In the genomic region with DNA sequence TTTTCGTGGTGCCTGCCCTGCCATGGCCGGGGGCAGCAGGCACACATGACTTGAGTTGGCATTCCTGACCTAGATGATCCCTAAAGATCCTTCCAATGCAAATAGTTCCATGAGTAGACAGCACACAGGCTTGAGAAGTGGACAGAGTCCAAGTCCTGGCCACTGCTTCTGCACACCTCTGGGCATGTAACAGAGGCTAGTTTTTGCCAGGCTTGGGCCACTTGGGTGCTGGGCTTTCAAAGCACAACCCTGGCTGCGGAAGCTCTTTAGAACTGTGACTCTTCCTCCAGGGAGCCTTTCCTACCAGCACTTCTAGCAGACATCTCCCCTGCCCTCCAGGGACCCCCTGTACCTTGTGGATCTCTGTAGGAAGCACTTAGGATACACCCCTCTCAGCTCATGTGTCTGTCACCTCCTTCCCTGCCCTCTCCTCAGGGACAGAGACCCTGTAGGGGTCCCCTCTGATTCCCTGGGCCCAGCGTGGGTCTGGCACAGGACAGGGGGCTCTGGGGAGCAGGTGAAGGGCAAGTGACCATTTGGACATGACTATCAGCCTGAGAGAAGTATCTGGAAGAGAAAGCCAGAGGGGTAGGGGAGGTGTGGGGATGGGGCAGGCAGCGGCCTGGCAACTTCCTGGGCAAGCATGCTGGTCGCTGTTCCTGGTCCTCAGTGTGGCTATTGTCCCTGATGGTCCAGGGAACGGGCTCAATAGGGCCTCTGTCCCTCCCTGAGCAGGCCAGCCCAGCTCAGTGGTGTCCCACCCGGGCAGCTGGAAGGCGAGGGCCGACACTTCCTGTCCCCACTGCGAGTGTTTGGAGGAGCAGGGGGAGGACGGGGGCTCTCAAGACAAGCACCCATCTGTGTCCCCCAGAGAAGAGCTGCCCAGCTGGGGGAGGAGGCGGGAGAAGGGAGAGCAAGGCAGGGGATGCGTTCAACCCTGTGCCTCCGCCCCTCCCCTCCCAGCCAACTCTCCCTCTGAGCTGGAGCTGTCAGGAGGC, we compare ENCODE assay signal across 1 cellular context.
TF ChIP-seq lines count a peak whose summit lies in the region.

No MANE protein-coding gene starts in this region.

TF ChIP-seq in IMR-90, 13 proteins besides CTCF, POLR2A, EP300 and RAD21:
- TF ChIP-seq MXI1 (IDR thresholded peaks at IDR 0.05; ENCODE audit: borderline replicate concordance, low read depth, low read length) = no peak
- TF ChIP-seq SMC3 (IDR thresholded peaks at IDR 0.05; ENCODE audit: low read depth, low read length) = no peak
- TF ChIP-seq MAFK (IDR thresholded peaks at IDR 0.05; ENCODE audit: low read depth, low read length) = no peak
- no peak for TF ChIP-seq RCOR1 (IDR thresholded peaks at IDR 0.05; ENCODE audit: insufficient replicate concordance, low read length)
- TF ChIP-seq FOS (IDR thresholded peaks at IDR 0.05; ENCODE audit: low read depth, low read length) = no peak
- TF ChIP-seq USF2 (IDR thresholded peaks at IDR 0.05; ENCODE audit: low read depth, low read length) = no peak
- TF ChIP-seq BHLHE40 (IDR thresholded peaks at IDR 0.05; ENCODE audit: low read depth, low read length) = no peak
- TF ChIP-seq CEBPB (IDR thresholded peaks at IDR 0.05; ENCODE audit: low read depth, low read length) = no peak
- no peak for TF ChIP-seq MAZ (IDR thresholded peaks at IDR 0.05; ENCODE audit: borderline replicate concordance, low read depth, low read length)
- TF ChIP-seq ELK1 (IDR thresholded peaks at IDR 0.05; ENCODE audit: borderline replicate concordance, low read depth, low read length) = no peak
- TF ChIP-seq NFE2L2 (IDR thresholded peaks at IDR 0.05; ENCODE audit: low read depth, low read length) = no peak
- TF ChIP-seq CHD1 (IDR thresholded peaks at IDR 0.05; ENCODE audit: low read depth, low read length) = no peak
- no peak for TF ChIP-seq RFX5 (IDR thresholded peaks at IDR 0.05; ENCODE audit: low read depth, low read length)
